ENCODE assay signal across 8 cellular contexts in the genomic region with DNA sequence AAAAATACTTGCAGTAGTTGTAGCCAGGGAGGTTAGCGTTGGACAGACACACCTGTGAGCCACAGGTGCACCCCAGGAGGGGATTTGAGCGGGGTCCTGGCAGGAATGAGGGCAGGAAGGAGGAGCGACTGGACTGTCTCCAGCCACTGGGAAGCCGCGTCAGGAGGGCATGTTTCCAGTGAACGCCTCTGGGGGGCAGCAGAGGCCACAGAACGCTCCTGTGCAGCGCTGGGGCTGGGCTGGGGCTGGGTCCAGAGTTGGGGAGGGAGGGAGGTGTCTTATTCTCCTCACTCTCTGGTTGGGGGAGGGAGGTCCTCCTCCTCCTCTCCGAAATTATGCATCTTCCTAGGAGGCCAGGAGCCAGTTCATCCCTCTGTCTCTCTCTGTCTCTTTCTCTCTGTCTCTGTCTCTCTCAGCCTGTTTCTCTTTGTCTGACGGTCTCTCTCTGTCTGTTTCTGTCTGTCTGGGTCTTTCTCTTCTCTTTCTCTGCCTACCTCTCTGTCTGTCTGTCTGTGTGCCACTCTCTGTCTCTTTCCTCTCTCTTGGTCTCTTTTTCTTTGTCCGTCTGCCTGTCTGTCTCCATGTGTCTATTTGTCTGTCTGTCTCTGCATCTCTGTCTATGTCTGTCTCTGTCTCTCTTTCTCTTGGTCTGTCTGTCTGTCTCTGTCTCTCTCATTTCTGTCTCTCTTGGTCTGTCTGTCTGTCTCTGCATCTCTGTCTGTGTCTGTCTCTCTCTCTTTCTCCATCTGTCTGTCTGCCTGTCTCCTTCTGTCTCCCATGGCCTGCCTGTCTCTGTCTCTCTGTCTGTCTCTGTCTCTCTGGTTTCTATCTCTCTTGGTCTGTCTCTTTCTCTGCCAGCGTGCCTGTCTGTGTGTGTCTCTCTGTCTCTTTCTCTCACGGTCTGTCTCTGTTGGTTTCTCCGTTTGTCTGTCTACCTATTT. TPM values are rescaled to one million over a fixed set of nuclear protein-coding genes. Genes with fewer than 3 reads are reported as not detected.
DNase-seq lines count a peak whose midpoint lies in the region; ATAC-seq lines count a peak whose summit lies in the region.

No MANE protein-coding gene starts in this region.

- no peak overlapping the region for H3K4me3 Mint-ChIP-seq in activated CD4-positive, alpha-beta memory T cell treated with anti-CD3 and anti-CD28 coated beads for 36 hours
- H3K4me3 Mint-ChIP-seq in memory B cell, result peak overlapping the region; percentile 27

- POLR2A ChIA-PET in activated CD4-positive, alpha-beta memory T cell treated with anti-CD3 and anti-CD28 coated beads for 36 hours (lab: Charles Lee), result no interaction called here

- CTCF ChIA-PET in activated CD4-positive, alpha-beta memory T cell treated with anti-CD3 and anti-CD28 coated beads for 36 hours (lab: Charles Lee), result interaction anchor here (0.6 to 1.5 kb wide), 13 partner anchors 9 to 772 kb away, joined by 3 to 7 read pairs (median 3); a partner anchor contains a TSS

- intact Hi-C loops in activated CD4-positive, alpha-beta memory T cell treated with anti-CD3 and anti-CD28 coated beads for 36 hours (cut with micrococcal nuclease), result loop anchor here (2.0 to 10.0 kb wide), 3 partner anchors 83 to 769 kb away; no protein-coding TSS in a partner anchor

- no peaks in the 10 kb centered on the region for H3K36me3 Mint-ChIP-seq in activated CD4-positive, alpha-beta memory T cell treated with anti-CD3 and anti-CD28 coated beads for 36 hours
- peaks cover 7% of the 10 kb centered on the region for H3K36me3 Mint-ChIP-seq in memory B cell

- ATAC-seq in HG02642 (IDR thresholded peaks at IDR 0.05; ENCODE audit: poor library complexity, unreplicated experiment) (peak; percentile 71), memory B cell (ENCODE audit: low read depth) (peak; percentile 97), HG02840 (IDR thresholded peaks at IDR 0.05; ENCODE audit: low FRiP score, unreplicated experiment) (no peak)

- H3K27me3 Mint-ChIP-seq in activated CD4-positive, alpha-beta memory T cell treated with anti-CD3 and anti-CD28 coated beads for 36 hours, result no peaks in the 10 kb centered on the region
- H3K27me3 Mint-ChIP-seq in memory B cell, result no peaks in the 10 kb centered on the region

- DNase-seq in DMS153 treated with DMSO at 0.1 percent for 48 hours (lab: John Stamatoyannopoulos, UW; ENCODE audit: unreplicated experiment), result peak; percentile 60
- peak; percentile 78 for DNase-seq in NCI-H69 (lab: John Stamatoyannopoulos, UW)
- DNase-seq in activated CD4-positive, alpha-beta memory T cell treated with anti-CD3 and anti-CD28 coated beads for 36 hours, result peak; percentile 80
- DNase-seq in ecto neural progenitor cell (ENCODE audit: low spot score), result peak; percentile 88
- DNase-seq in memory B cell (ENCODE audit: low spot score in 2 of 2), result peak; percentile 65 to 76
- DNase-seq in stimulated activated CD8-positive, alpha-beta memory T cell treated with anti-CD3 and anti-CD28 coated beads, Interleukin-2, amount 100 ng/mL, for 1 hour (ENCODE audit: low read depth in 2 of 2), result peak; percentile 39 to 47

- no peaks in the 10 kb centered on the region for H3K9me3 Mint-ChIP-seq in activated CD4-positive, alpha-beta memory T cell treated with anti-CD3 and anti-CD28 coated beads for 36 hours
- peaks cover 3% of the 10 kb centered on the region for H3K9me3 Mint-ChIP-seq in memory B cell

- no peak overlapping the region for H3K27ac Mint-ChIP-seq in activated CD4-positive, alpha-beta memory T cell treated with anti-CD3 and anti-CD28 coated beads for 36 hours
- peak overlapping the region; percentile 28 for H3K27ac Mint-ChIP-seq in memory B cell

- peaks cover 7% of the 10 kb centered on the region for H3K4me1 Mint-ChIP-seq in activated CD4-positive, alpha-beta memory T cell treated with anti-CD3 and anti-CD28 coated beads for 36 hours (ENCODE audit: low read depth)
- peaks cover 16% of the 10 kb centered on the region for H3K4me1 Mint-ChIP-seq in memory B cell

RNA-seq across cellular contexts. Expression of a gene that starts 9.9 kb away (rescaled TPM):
- 10 to 100 TPM; 48.1 to 55.0 TPM for total RNA-seq in activated CD4-positive, alpha-beta memory T cell treated with anti-CD3 and anti-CD28 coated beads for 36 hours

RNA-seq across cellular contexts. Expression of a gene that starts 23.7 kb away (rescaled TPM):
- not detected for total RNA-seq in activated CD4-positive, alpha-beta memory T cell treated with anti-CD3 and anti-CD28 coated beads for 36 hours

RNA-seq across cellular contexts. Expression of a gene that starts 49.2 kb away (rescaled TPM):
- 10 to 100 TPM; 34.9 to 36.1 TPM for total RNA-seq in activated CD4-positive, alpha-beta memory T cell treated with anti-CD3 and anti-CD28 coated beads for 36 hours
